18 cellular contexts compared by ENCODE assay signal in genomic region chr17:41615454-41615853, GRCh38. TPM values are rescaled to one million over a fixed set of nuclear protein-coding genes. Genes with fewer than 3 reads are reported as not detected.
DNase-seq lines count a peak whose midpoint lies in the region; TF ChIP-seq lines count a peak whose summit lies in the region.
"Had no signal": no experiment of that assay in that cellular context is flagged by ENCODE, and none has a peak within 500 bp of the region (broad histone marks: within the 10 kb centered on the region; RNA-seq: fewer than 3 reads in every experiment).

No MANE protein-coding gene starts in this region.

- H3K36me3 Mint-ChIP-seq in type B pancreatic cell: peaks cover 6% of the 10 kb centered on the region

- H3K4me3 ChIP-seq in HAP-1: no peak overlapping the region
- H3K4me3 ChIP-seq: right lobe of liver, transverse colon had no signal

- DNase-seq in NCI-H2029 (lab: John Stamatoyannopoulos, UW) (peak; percentile 38), NCI-H2029 treated with DMSO at 0.1 percent for 48 hours (lab: John Stamatoyannopoulos, UW) (no peak), NCI-H69 (lab: John Stamatoyannopoulos, UW) (peak; percentile 85), glomerular visceral epithelial cell (ENCODE audit: extremely low spot score) (peak; percentile 16), type B pancreatic cell (ENCODE audit: extremely low spot score, unreplicated experiment) (no peak), HAP-1 (ENCODE audit: low spot score in 2 of 2) (no peak), NCI-H446 treated with DMSO at 0.1 percent for 48 hours (lab: John Stamatoyannopoulos, UW) (no peak)
- no peak for DNase-seq in stimulated activated CD4-positive, alpha-beta T cell treated with anti-CD3 and anti-CD28 coated beads, Interleukin-4, amount 100 ng/mL, for 4 hours
- DNase-seq: effector CD4-positive, alpha-beta T cell; NCI-H1930; SK-N-SH; stimulated activated CD4-positive, alpha-beta T cell treated with anti-CD3 and anti-CD28 coated beads, Interleukin-4, amount 100 ng/mL, for 1 hour; transverse colon had no signal

- H3K27me3 ChIP-seq in HAP-1 (ENCODE audit: low read depth): no peaks in the 10 kb centered on the region
- H3K27me3 ChIP-seq: right lobe of liver had no signal

- in situ Hi-C loops in HAP-1 (cut with MboI; ENCODE audit: low sequenced_read_pairs): no loop called here

- no peaks in the 10 kb centered on the region for H3K36me3 ChIP-seq in HAP-1 (replicated peaks)
- H3K36me3 ChIP-seq: neutrophil, right lobe of liver, transverse colon had no signal

- peak overlapping the region; percentile 99 for H3K27ac Mint-ChIP-seq in type B pancreatic cell
- H3K27ac Mint-ChIP-seq: activated T-helper 2 cell treated with anti-CD3 and anti-CD28 coated beads, Interferon-gamma antibody, Interleukin-2, Interleukin-4, amounts not matched to agents 10 μg/mL and 5 μg/mL and 100 μg/mL, durations not matched to agents 14 hours and 24 hours and 36 hours had no signal

- peaks cover 14% of the 10 kb centered on the region for H3K4me1 Mint-ChIP-seq in type B pancreatic cell (ENCODE audit: unreplicated experiment)

- no peaks in the 10 kb centered on the region for H3K9me3 Mint-ChIP-seq in type B pancreatic cell
- H3K9me3 Mint-ChIP-seq: activated T-helper 2 cell treated with anti-CD3 and anti-CD28 coated beads, Interferon-gamma antibody, Interleukin-2, Interleukin-4, amounts not matched to agents 10 μg/mL and 5 μg/mL and 100 μg/mL, durations not matched to agents 14 hours and 24 hours and 36 hours had no signal

- peaks cover 18% of the 10 kb centered on the region for H3K27me3 Mint-ChIP-seq in type B pancreatic cell

- TF ChIP-seq CTCF in type B pancreatic cell (conservative IDR thresholded peaks at IDR 0.05): no peak

- no peaks in the 10 kb centered on the region for H3K4me1 ChIP-seq in HAP-1
- H3K4me1 ChIP-seq: right lobe of liver, transverse colon had no signal

- no peaks in the 10 kb centered on the region for H3K9me3 ChIP-seq in HAP-1
- H3K9me3 ChIP-seq: neutrophil, right lobe of liver, SK-N-SH, transverse colon had no signal

- peak overlapping the region; percentile 58 for H3K4me3 Mint-ChIP-seq in type B pancreatic cell

RNA-seq across cellular contexts. Expression of gene KRT16, which starts 2.9 kb away (rescaled TPM):
- total RNA-seq in type B pancreatic cell (ENCODE audit: low replicate concordance): 1.5 and 9.2 TPM in 2 replicates
- total RNA-seq: A673; activated T-helper 2 cell treated with anti-CD3 and anti-CD28 coated beads, Interferon-gamma antibody, Interleukin-2, Interleukin-4, amounts not matched to agents 10 μg/mL and 5 μg/mL and 100 μg/mL, durations not matched to agents 14 hours and 24 hours and 36 hours; fibroblast of villous mesenchyme; right lobe of liver had no signal

RNA-seq across cellular contexts. Expression of gene KRT17, which starts 8.9 kb away (rescaled TPM):
- total RNA-seq in type B pancreatic cell (ENCODE audit: low replicate concordance): 512 and 3,327 TPM in 2 replicates
- total RNA-seq: activated T-helper 2 cell treated with anti-CD3 and anti-CD28 coated beads, Interferon-gamma antibody, Interleukin-2, Interleukin-4, amounts not matched to agents 10 μg/mL and 5 μg/mL and 100 μg/mL, durations not matched to agents 14 hours and 24 hours and 36 hours; right lobe of liver had no signal

RNA-seq across cellular contexts. Expression of gene KRT14, which starts 28.8 kb away (rescaled TPM):
- 0.19 and 0.64 TPM in 2 replicates for total RNA-seq in type B pancreatic cell (ENCODE audit: low replicate concordance)
- total RNA-seq: A673; activated T-helper 2 cell treated with anti-CD3 and anti-CD28 coated beads, Interferon-gamma antibody, Interleukin-2, Interleukin-4, amounts not matched to agents 10 μg/mL and 5 μg/mL and 100 μg/mL, durations not matched to agents 14 hours and 24 hours and 36 hours; fibroblast of villous mesenchyme had no signal

RNA-seq across cellular contexts. Expression of gene KRT9, which starts 43.6 kb away (rescaled TPM):
- total RNA-seq in type B pancreatic cell (ENCODE audit: low replicate concordance): 0.85 and 7.4 TPM in 2 replicates
- total RNA-seq: A673; activated T-helper 2 cell treated with anti-CD3 and anti-CD28 coated beads, Interferon-gamma antibody, Interleukin-2, Interleukin-4, amounts not matched to agents 10 μg/mL and 5 μg/mL and 100 μg/mL, durations not matched to agents 14 hours and 24 hours and 36 hours; fibroblast of villous mesenchyme; right lobe of liver; transverse colon had no signal

Comparison
In these comparisons a context has a peak if more than half of its experiments do, and no peak if none do; other contexts are left out.
1. DNase-seq: peak in NCI-H2029 (single experiment), NCI-H69 (single experiment) and glomerular visceral epithelial cell (single experiment); none in NCI-H2029 treated with DMSO at 0.1 percent for 48 hours (single experiment), type B pancreatic cell (single experiment), stimulated activated CD4-positive, alpha-beta T cell treated with anti-CD3 and anti-CD28 coated beads, Interleukin-4, amount 100 ng/mL, for 4 hours (0 of 2), HAP-1 (0 of 2) and NCI-H446 treated with DMSO at 0.1 percent for 48 hours (single experiment).